8 cellular contexts compared by ENCODE assay signal in genomic region chr13:36750946-36751345, GRCh38.
"Had no signal": no experiment of that assay in that cellular context is flagged by ENCODE, and none has a peak within 500 bp of the region (broad histone marks: within the 10 kb centered on the region; RNA-seq: fewer than 3 reads in every experiment).

No MANE protein-coding gene starts in this region.

- H3K27ac ChIP-seq: GM23248 had no signal

- H3K36me3 ChIP-seq: HAP-1 had no signal

- H2AFZ ChIP-seq: GM23248, GM23338 had no signal

- H3K4me3 ChIP-seq: GM23248, GM23338, HAP-1 had no signal

- H3K4me2 ChIP-seq: GM23338 had no signal

- H3K9ac ChIP-seq: GM23248 had no signal

- DNase-seq: GM23248, GOT3, H7, H9, HCEC 1CT, HFFc6 had no signal

- H3K9me3 ChIP-seq: HAP-1 had no signal
